In the genomic region with DNA sequence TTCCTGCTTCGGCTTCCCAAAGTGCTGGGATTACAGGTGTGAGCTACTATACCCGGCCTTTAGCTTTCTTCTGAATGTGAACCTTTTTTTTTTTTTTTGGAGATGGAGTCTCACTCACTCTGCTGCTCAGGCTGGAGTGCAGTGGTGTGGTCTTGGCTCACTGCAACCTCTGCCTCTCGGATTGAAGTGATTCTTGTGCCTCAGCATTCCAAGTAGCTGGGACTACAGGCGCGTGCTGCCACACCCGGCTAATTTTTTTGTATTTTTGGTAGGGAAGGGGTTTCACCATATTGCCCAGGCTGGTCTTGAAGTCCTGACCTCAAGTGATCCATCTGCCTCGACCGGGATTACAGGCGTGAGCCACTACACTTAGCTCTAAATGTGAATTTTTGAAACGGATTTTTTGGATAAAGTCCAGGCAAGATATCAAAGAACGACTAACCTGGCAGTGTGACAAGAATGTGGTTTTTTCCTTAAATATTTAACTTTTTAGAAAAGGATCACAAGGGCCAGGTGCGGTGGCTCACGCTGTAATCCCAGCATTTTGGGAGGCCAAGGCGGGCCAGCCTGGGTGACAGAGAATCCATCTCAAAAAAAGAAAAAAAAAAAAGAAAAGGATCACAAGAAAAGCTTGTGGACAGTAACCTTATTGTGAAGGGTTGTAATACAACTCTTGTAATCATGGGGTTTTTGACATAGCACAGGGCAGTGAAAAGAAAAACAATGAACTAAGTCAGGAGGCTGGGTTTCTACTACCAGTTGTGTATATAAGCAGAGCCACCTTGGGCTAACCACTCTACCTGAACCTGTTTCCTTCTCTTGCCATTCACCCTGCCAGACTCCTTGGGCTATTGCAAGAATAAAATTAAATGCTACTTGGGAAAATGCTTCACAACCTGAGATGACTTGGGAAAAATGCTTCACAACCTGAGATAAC, we compare ENCODE assay signal across 12 cellular contexts.
"Had no signal": no experiment of that assay in that cellular context is flagged by ENCODE, and none has a peak within 500 bp of the region (broad histone marks: within the 10 kb centered on the region; RNA-seq: fewer than 3 reads in every experiment).

No MANE protein-coding gene starts in this region.

- H3K4me3 ChIP-seq: uterus had no signal

- ATAC-seq: activated naive CD8-positive, alpha-beta T cell treated with anti-CD3 and anti-CD28 coated beads, Interleukin-2, amount 50 U/mL, for 24 hours; left cardiac atrium; natural killer cell treated with Interleukin-12 subunit alpha and Interleukin-12 subunit beta and Interleukin-15 and Interleukin-18, amount 100 ng/mL, for 72 hours had no signal

- DNase-seq: activated CD4-positive, alpha-beta T cell treated with anti-CD3 and anti-CD28 coated beads, Interleukin-2, amount 50 U/mL, for 4 hours; activated naive CD8-positive, alpha-beta T cell treated with anti-CD3 and anti-CD28 coated beads, Interleukin-2, amount 50 U/mL, for 24 hours; cortex of kidney; effector CD8-positive, alpha-beta T cell; hippocampal formation; left cardiac atrium; mammary epithelial cell; stimulated activated CD4-positive, alpha-beta T cell treated with anti-CD3 and anti-CD28 coated beads, Interleukin-2, amount 100 ng/mL, for 48 hours; T-helper 2 cell; uterus had no signal

- H3K27me3 ChIP-seq: uterus had no signal

- H3K27me3 Mint-ChIP-seq: activated naive CD8-positive, alpha-beta T cell treated with anti-CD3 and anti-CD28 coated beads, Interleukin-2, amount 50 U/mL, for 24 hours; natural killer cell treated with Interleukin-12 subunit alpha and Interleukin-12 subunit beta and Interleukin-15 and Interleukin-18, amount 100 ng/mL, for 72 hours; stimulated activated naive CD8-positive, alpha-beta T cell treated with anti-CD3 and anti-CD28 coated beads, Interleukin-15, Interleukin-2, amounts not matched to agents 100 ng/mL and 50 ng/mL, for 24 hours had no signal

- H3K27ac Mint-ChIP-seq: activated naive CD8-positive, alpha-beta T cell treated with anti-CD3 and anti-CD28 coated beads, Interleukin-2, amount 50 U/mL, for 24 hours; natural killer cell treated with Interleukin-12 subunit alpha and Interleukin-12 subunit beta and Interleukin-15 and Interleukin-18, amount 100 ng/mL, for 72 hours; stimulated activated naive CD8-positive, alpha-beta T cell treated with anti-CD3 and anti-CD28 coated beads, Interleukin-15, Interleukin-2, amounts not matched to agents 100 ng/mL and 50 ng/mL, for 24 hours had no signal

- H3K9me3 Mint-ChIP-seq: activated naive CD8-positive, alpha-beta T cell treated with anti-CD3 and anti-CD28 coated beads, Interleukin-2, amount 50 U/mL, for 24 hours; natural killer cell treated with Interleukin-12 subunit alpha and Interleukin-12 subunit beta and Interleukin-15 and Interleukin-18, amount 100 ng/mL, for 72 hours; stimulated activated naive CD8-positive, alpha-beta T cell treated with anti-CD3 and anti-CD28 coated beads, Interleukin-15, Interleukin-2, amounts not matched to agents 100 ng/mL and 50 ng/mL, for 24 hours had no signal

- H3K9me3 ChIP-seq: uterus had no signal

- H3K4me1 ChIP-seq: uterus had no signal

- H3K4me3 Mint-ChIP-seq: activated naive CD8-positive, alpha-beta T cell treated with anti-CD3 and anti-CD28 coated beads, Interleukin-2, amount 50 U/mL, for 24 hours; natural killer cell treated with Interleukin-12 subunit alpha and Interleukin-12 subunit beta and Interleukin-15 and Interleukin-18, amount 100 ng/mL, for 72 hours; stimulated activated naive CD8-positive, alpha-beta T cell treated with anti-CD3 and anti-CD28 coated beads, Interleukin-15, Interleukin-2, amounts not matched to agents 100 ng/mL and 50 ng/mL, for 24 hours had no signal

- H3K36me3 ChIP-seq: uterus had no signal

- H3K27ac ChIP-seq: uterus had no signal
